Comparison of ENCODE assay signal across 1 cellular context in genomic region chr6:30042914-30043313, GRCh38.
TF ChIP-seq lines count a peak whose summit lies in the region.

No MANE protein-coding gene starts in this region.

TF ChIP-seq in HepG2, 621 proteins besides CTCF, POLR2A, EP300 and RAD21:
- TF ChIP-seq ZNF121 (CRISPR knock-in tag; IDR thresholded peaks at IDR 0.05): no peak
- TF ChIP-seq ATRX (CRISPR knock-in tag; IDR thresholded peaks at IDR 0.05; ENCODE audit: borderline replicate concordance): no peak
- no peak for TF ChIP-seq JDP2 (CRISPR knock-in tag; IDR thresholded peaks at IDR 0.05; ENCODE audit: borderline replicate concordance)
- no peak for TF ChIP-seq ZFX (CRISPR knock-in tag; IDR thresholded peaks at IDR 0.05; ENCODE audit: low read depth)
- 0 out of 2 replicates have a peak, but pooled peaks have one; percentile 6 for TF ChIP-seq HNF4A (CRISPR knock-in tag; IDR thresholded peaks at IDR 0.05)
- 0 out of 2 replicates have a peak, but pooled peaks have one; percentile 26 for TF ChIP-seq YEATS4 (CRISPR knock-in tag; IDR thresholded peaks at IDR 0.05; ENCODE audit: borderline replicate concordance)
- no peak for TF ChIP-seq ZNF253 (CRISPR knock-in tag; IDR thresholded peaks at IDR 0.05; ENCODE audit: borderline replicate concordance)
- TF ChIP-seq ZNF451 (CRISPR knock-in tag; IDR thresholded peaks at IDR 0.05): no peak
- 0 out of 2 replicates have a peak, but pooled peaks have one; percentile 25 for TF ChIP-seq PAXIP1 (CRISPR knock-in tag; conservative IDR thresholded peaks at IDR 0.05)
